Comparison of ENCODE assay signal across 14 cellular contexts in genomic region chr6:35622283-35622682, GRCh38.
"Had no signal": no experiment of that assay in that cellular context is flagged by ENCODE, and none has a peak within 500 bp of the region (broad histone marks: within the 10 kb centered on the region; RNA-seq: fewer than 3 reads in every experiment).

No MANE protein-coding gene starts in this region.

- H3K36me3 ChIP-seq: uterus had no signal

- H3K27me3 ChIP-seq: dorsolateral prefrontal cortex, transverse colon, uterus had no signal

- DNase-seq: activated B cell treated with CpG ODN at 0.5 μM for 24 hours; activated CD4-positive, alpha-beta T cell treated with anti-CD3 and anti-CD28 coated beads, Interleukin-2, amount 50 U/mL, for 1 hour; activated gamma-delta T cell treated with Interleukin-2 at 50 U/mL for 16 hours; amniotic stem cell; dorsolateral prefrontal cortex; left ventricle myocardium superior; right cardiac atrium; SK-N-SH; T-helper 9 cell; transverse colon; uterus had no signal

- ATAC-seq: left ventricle myocardium superior, right cardiac atrium had no signal

- H3K9me3 Mint-ChIP-seq: activated B cell treated with CpG ODN at 0.5 μM for 24 hours; memory B cell; stimulated activated naive CD8-positive, alpha-beta T cell treated with anti-CD3 and anti-CD28 coated beads, Interleukin-15, Interleukin-2, amounts not matched to agents 100 ng/mL and 50 ng/mL, for 24 hours had no signal

- H3K4me3 ChIP-seq: dorsolateral prefrontal cortex, prostate gland, transverse colon, uterus had no signal

- H3K27ac Mint-ChIP-seq: activated B cell treated with CpG ODN at 0.5 μM for 24 hours; memory B cell; stimulated activated naive CD8-positive, alpha-beta T cell treated with anti-CD3 and anti-CD28 coated beads, Interleukin-15, Interleukin-2, amounts not matched to agents 100 ng/mL and 50 ng/mL, for 24 hours had no signal

- H3K4me1 Mint-ChIP-seq: activated B cell treated with CpG ODN at 0.5 μM for 24 hours had no signal

- H3K27ac ChIP-seq: dorsolateral prefrontal cortex, transverse colon had no signal

- H3K4me3 Mint-ChIP-seq: activated B cell treated with CpG ODN at 0.5 μM for 24 hours; memory B cell; stimulated activated naive CD8-positive, alpha-beta T cell treated with anti-CD3 and anti-CD28 coated beads, Interleukin-15, Interleukin-2, amounts not matched to agents 100 ng/mL and 50 ng/mL, for 24 hours had no signal

- H3K9me3 ChIP-seq: prostate gland, SK-N-SH, transverse colon, uterus had no signal

- H3K4me1 ChIP-seq: prostate gland, transverse colon had no signal

- H3K27me3 Mint-ChIP-seq: activated B cell treated with CpG ODN at 0.5 μM for 24 hours; memory B cell; stimulated activated naive CD8-positive, alpha-beta T cell treated with anti-CD3 and anti-CD28 coated beads, Interleukin-15, Interleukin-2, amounts not matched to agents 100 ng/mL and 50 ng/mL, for 24 hours had no signal
